16 cellular contexts compared by ENCODE assay signal in the genomic region with DNA sequence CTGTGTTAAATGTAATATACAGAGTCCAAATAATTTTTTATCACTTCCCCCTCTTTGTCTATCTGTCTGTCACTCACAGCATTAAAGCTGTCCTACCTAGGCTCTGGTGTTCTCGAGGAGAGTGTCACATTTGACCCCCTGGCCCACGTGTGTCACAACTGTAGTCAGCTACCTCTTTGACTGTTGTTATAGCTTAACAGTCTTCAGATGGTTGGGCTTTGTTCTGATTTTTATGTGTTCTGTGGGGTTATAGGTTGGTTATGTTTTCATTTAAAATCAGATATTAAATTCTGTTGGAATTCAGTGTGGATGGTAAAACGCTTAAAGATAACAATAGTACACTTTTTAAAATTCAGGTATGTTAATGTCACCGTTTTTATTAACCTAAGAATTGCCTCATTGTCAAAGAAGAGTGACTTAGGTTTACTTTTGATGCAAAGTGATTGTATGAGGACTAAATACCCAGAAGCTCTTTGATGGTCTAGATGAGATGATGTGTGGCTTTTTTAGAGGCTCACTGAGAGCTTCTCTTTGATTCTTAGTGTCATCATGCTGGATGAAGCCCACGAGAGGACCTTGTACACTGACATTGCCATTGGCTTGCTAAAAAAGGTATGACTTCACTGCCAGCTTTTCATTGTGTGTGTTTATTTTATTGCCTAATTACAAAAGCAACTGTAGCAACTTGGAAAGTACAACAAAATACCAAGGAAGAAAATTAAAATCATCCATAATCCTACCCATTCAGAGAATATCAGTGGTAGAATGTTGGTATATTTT. TPM values are rescaled to one million over a fixed set of nuclear protein-coding genes. Genes with fewer than 3 reads are reported as not detected.
DNase-seq lines count a peak whose midpoint lies in the region; ATAC-seq, FAIRE-seq and TF ChIP-seq lines count a peak whose summit lies in the region.
"Had no signal": no experiment of that assay in that cellular context is flagged by ENCODE, and none has a peak within 500 bp of the region (broad histone marks: within the 10 kb centered on the region; RNA-seq: fewer than 3 reads in every experiment).

No MANE protein-coding gene starts in this region.

- DNase-seq in activated naive CD4-positive, alpha-beta T cell treated with anti-CD3 and anti-CD28 coated beads, Interleukin-2, amount 50 U/mL, for 72 hours (ENCODE audit: low spot score in 2 of 2), result no peak
- DNase-seq in HTR-8/SVneo (ENCODE audit: insufficient read length, low spot score) (no peak), H1 (ENCODE audit: low read depth in 1 of 2, low spot score in 2 of 2) (no peak), head of caudate nucleus (no peak)
- DNase-seq: 8988T, AML-193, DMS53, GF-D8, GM23248, Karpas-422 had no signal

- H3K79me1 ChIP-seq in H1 (ENCODE audit: low read depth, low read length), result no peaks in the 10 kb centered on the region

- no peak overlapping the region for H3K56ac ChIP-seq in H1 (replicated peaks; ENCODE audit: insufficient read length, low read depth, low read length)

- no peaks in the 10 kb centered on the region for H3K79me2 ChIP-seq in H1 (ENCODE audit: control insufficient read depth in 1 of 2, insufficient read depth in 2 of 2, low read length in 2 of 2)

- no peak overlapping the region for H3K18ac ChIP-seq in H1 (ENCODE audit: extremely low read depth, low read length)

- H3K4ac ChIP-seq in H1 (replicated peaks; ENCODE audit: insufficient read length, low read depth, low read length), result no peak overlapping the region

- H2BK20ac ChIP-seq in H1 (ENCODE audit: low read length), result no peak overlapping the region

- ATAC-seq in activated naive CD4-positive, alpha-beta T cell treated with anti-CD3 and anti-CD28 coated beads, Interleukin-2, amount 50 U/mL, for 72 hours, result no peak
- ATAC-seq in GM21529 (IDR thresholded peaks at IDR 0.05; ENCODE audit: unreplicated experiment) (no peak), GM19395 (IDR thresholded peaks at IDR 0.05; ENCODE audit: unreplicated experiment) (no peak)

- no peak for TF ChIP-seq POLR2A in H1 (IDR thresholded peaks at IDR 0.05; ENCODE audit: control extremely low read depth in 1 of 2, low read depth in 2 of 2, low read length in 2 of 2)

- H2BK5ac ChIP-seq in H1 (ENCODE audit: low read depth, low read length), result no peak overlapping the region

- no peak overlapping the region for H2BK15ac ChIP-seq in H1 (ENCODE audit: low read length)

- no peak overlapping the region for H4K5ac ChIP-seq in H1 (ENCODE audit: insufficient read length, low read depth, low read length)

- TF ChIP-seq CTCF in H1 (IDR thresholded peaks at IDR 0.05; ENCODE audit: control extremely low read depth in 1 of 3, insufficient read depth in 1 of 3, low read depth in 1 of 3, low read length in 3 of 3), result no peak

- no peak overlapping the region for H4K8ac ChIP-seq in H1 (ENCODE audit: extremely low read depth, insufficient read depth, low read length)

- H3K9me3 Mint-ChIP-seq in activated naive CD4-positive, alpha-beta T cell treated with anti-CD3 and anti-CD28 coated beads, Interleukin-2, amount 50 U/mL, for 24 hours, result no peaks in the 10 kb centered on the region
- H3K9me3 Mint-ChIP-seq in activated naive CD4-positive, alpha-beta T cell treated with anti-CD3 and anti-CD28 coated beads, Interleukin-2, amount 50 U/mL, for 72 hours, result no peaks in the 10 kb centered on the region

- no peak overlapping the region for H3K4me3 ChIP-seq in H1 (ENCODE audit: extremely low read depth in 1 of 4, insufficient read depth in 2 of 4, low read depth in 3 of 4, low read length in 4 of 4)
- H3K4me3 ChIP-seq: BLaER1, GM23248, HAP-1 had no signal

- H3K4me1 ChIP-seq in H1 (replicated peaks in 1 of 4; ENCODE audit: control insufficient read depth in 3 of 4, insufficient read depth in 4 of 4, low read length in 3 of 4), result peaks cover 0 to 3% (median 0%) of the 10 kb centered on the region in 4 experiments; a peak in 1 of 7 replicates

- CTCF ChIA-PET in H1 (lab: Charles Lee; ENCODE audit: partially characterized antibody), result interaction anchor here (0.6 to 1.3 kb wide), 4 partner anchors 9 to 55 kb away, joined by 3 to 5 read pairs (median 4); no protein-coding TSS in a partner anchor

- WGBS in H1 (ENCODE audit: extremely low coverage in 1 of 2, insufficient coverage in 1 of 2, insufficient read length in 1 of 2, insufficient replicate concordance in 2 of 2, low coverage in 1 of 2, low lambda C conversion rate in 2 of 2, missing lambda C conversion rate in 1 of 2), 2 experiments, result 83% methylated on average over 5 of the region's 5 CpGs; no CpG with 5 or more reads in 1 of the 2 experiments

- H2AK5ac ChIP-seq in H1 (ENCODE audit: low read depth, low read length), result no peak overlapping the region

- H3K14ac ChIP-seq in H1 (ENCODE audit: insufficient read length), result no peak overlapping the region

- FAIRE-seq in HTR-8/SVneo (lab: Jason Lieb, UNC) (peak; percentile 70), H1 (lab: Jason Lieb, UNC) (peak; percentile 48)
- FAIRE-seq: GM19239 had no signal

- no peak overlapping the region for H3K9ac ChIP-seq in H1 (replicated peaks in 1 of 4; ENCODE audit: extremely low read depth in 1 of 4, low read depth in 3 of 4, low read length in 3 of 4)
- H3K9ac ChIP-seq: BLaER1, GM23248 had no signal

- peaks cover 9% of the 10 kb centered on the region for H3K4me1 Mint-ChIP-seq in activated naive CD4-positive, alpha-beta T cell treated with anti-CD3 and anti-CD28 coated beads, Interleukin-2, amount 50 U/mL, for 24 hours

- no peaks in the 10 kb centered on the region for H3K23me2 ChIP-seq in H1 (ENCODE audit: low read depth, low read length)

- peaks cover 16% of the 10 kb centered on the region for H3K36me3 Mint-ChIP-seq in activated naive CD4-positive, alpha-beta T cell treated with anti-CD3 and anti-CD28 coated beads, Interleukin-2, amount 50 U/mL, for 24 hours
- H3K36me3 Mint-ChIP-seq in activated naive CD4-positive, alpha-beta T cell treated with anti-CD3 and anti-CD28 coated beads, Interleukin-2, amount 50 U/mL, for 72 hours, result peaks cover 0 to 4% of the 10 kb centered on the region in 2 donors

- H4K91ac ChIP-seq in H1 (replicated peaks; ENCODE audit: insufficient read length, low read length), result no peak overlapping the region

- H3K9me3 ChIP-seq in H1 (ENCODE audit: insufficient read depth in 2 of 2, low read depth in 1 of 2, low read length in 1 of 2), result no peaks in the 10 kb centered on the region
- H3K9me3 ChIP-seq: BLaER1, HAP-1 had no signal

- no peak overlapping the region for H3K27ac ChIP-seq in H1 (ENCODE audit: low read depth, low read length)
- H3K27ac ChIP-seq: BLaER1, GM23248 had no signal

- no peak overlapping the region for H2BK12ac ChIP-seq in H1 (ENCODE audit: low read depth, low read length)

- POLR2A ChIA-PET in H1 (lab: Charles Lee; ENCODE audit: partially characterized antibody), result interaction anchor here (0.7 to 1.6 kb wide), 4 partner anchors 12 to 49 kb away, joined by 3 to 4 read pairs (median 4); partner anchors contain the start of gene DHX35

- no peaks in the 10 kb centered on the region for H4K20me1 ChIP-seq in H1 (replicated peaks in 1 of 2; ENCODE audit: control insufficient read depth in 1 of 2, insufficient read depth in 2 of 2, low read length in 2 of 2)
- H4K20me1 ChIP-seq: BLaER1 had no signal

- no peaks in the 10 kb centered on the region for H3K27me3 Mint-ChIP-seq in activated naive CD4-positive, alpha-beta T cell treated with anti-CD3 and anti-CD28 coated beads, Interleukin-2, amount 50 U/mL, for 24 hours

- H2AFZ ChIP-seq in H1 (ENCODE audit: low read length), result no peak overlapping the region
- H2AFZ ChIP-seq: GM23248 had no signal

- H3K23ac ChIP-seq in H1 (ENCODE audit: insufficient read length), result no peak overlapping the region

- H2BK120ac ChIP-seq in H1 (replicated peaks; ENCODE audit: low read depth, low read length), result no peak overlapping the region

- intact Hi-C loops in head of caudate nucleus (cut with DNase I), result no loop called here

- TF ChIP-seq EP300 in H1 (IDR thresholded peaks at IDR 0.05; ENCODE audit: borderline replicate concordance in 1 of 2, low read depth in 2 of 2, low read length in 2 of 2), result no peak

- no peak overlapping the region for H3K4me3 Mint-ChIP-seq in activated naive CD4-positive, alpha-beta T cell treated with anti-CD3 and anti-CD28 coated beads, Interleukin-2, amount 50 U/mL, for 24 hours

- H3K27me3 ChIP-seq in H1 (replicated peaks in 1 of 4; ENCODE audit: control insufficient read depth in 3 of 4, extremely low read depth in 1 of 4, insufficient read depth in 3 of 4, low read length in 3 of 4), result no peaks in the 10 kb centered on the region
- H3K27me3 ChIP-seq: BLaER1 had no signal

- H3K4me2 ChIP-seq in H1 (ENCODE audit: insufficient read depth in 1 of 2, low read depth in 2 of 2, low read length in 2 of 2), result no peak overlapping the region
- H3K4me2 ChIP-seq: BLaER1 had no signal

- H3K36me3 ChIP-seq in H1 (ENCODE audit: control insufficient read depth in 2 of 4, insufficient read depth in 4 of 4, low read length in 3 of 4), result peaks cover 0 to 34% (median 13%) of the 10 kb centered on the region in 4 experiments; a peak in 4 of 8 replicates

- H3K27ac Mint-ChIP-seq in activated naive CD4-positive, alpha-beta T cell treated with anti-CD3 and anti-CD28 coated beads, Interleukin-2, amount 50 U/mL, for 24 hours, result peak overlapping the region; percentile 83
- no peak overlapping the region for H3K27ac Mint-ChIP-seq in activated naive CD4-positive, alpha-beta T cell treated with anti-CD3 and anti-CD28 coated beads, Interleukin-2, amount 50 U/mL, for 72 hours

- TF ChIP-seq RAD21 in H1 (IDR thresholded peaks at IDR 0.05 in 1 of 2, conservative IDR thresholded peaks at IDR 0.05 in 1 of 2; ENCODE audit: low read depth in 2 of 2, low read length in 2 of 2), result no peak

TF ChIP-seq in H1, 55 proteins besides CTCF, POLR2A, EP300 and RAD21 (continues in another document):
- TF ChIP-seq SP2 (IDR thresholded peaks at IDR 0.05; ENCODE audit: low read length) (no peak), PHF8 (conservative IDR thresholded peaks at IDR 0.05; ENCODE audit: low read depth, low read length) (no peak), ASH2L (IDR thresholded peaks at IDR 0.05; ENCODE audit: low read length) (no peak)

RNA-seq across cellular contexts. Expression of gene DHX35, which starts 29.9 kb away (rescaled TPM):
- total RNA-seq in activated naive CD4-positive, alpha-beta T cell treated with anti-CD3 and anti-CD28 coated beads, Interleukin-2, amount 50 U/mL, for 72 hours, result 10 to 100 TPM; 11.6 to 12.1 TPM
- total RNA-seq in H1 (2021; fragmentation: NEBNext Ultra II Directional; extraction: Animal tissue kit (Norgen Biotek cat#: 25700)), result 20.1 and 21.9 TPM in 2 replicates
- polyA plus RNA-seq in H1 (2011; rRNA removed), result 21.6 and 27.7 TPM in 2 replicates
- polyA plus RNA-seq in H1 (2011; cell fraction: cytosol; rRNA removed), result 27.6 TPM
- 37.3 TPM for polyA plus RNA-seq in H1 (2011; cell fraction: nucleus; rRNA removed)
- 18.5 to 21.2 TPM (median 19.9 TPM) in 4 replicates for polyA plus RNA-seq in H1 (2012, experiment 1 of 2)
- polyA plus RNA-seq in H1 (2012, experiment 2 of 2), result 4.8 TPM
- 11.0 TPM for polyA plus RNA-seq in H1 (2013, experiment 1 of 2)
- polyA plus RNA-seq in H1 (2013, experiment 2 of 2), result 9.9 TPM
- 31.9 and 39.7 TPM in 2 replicates for polyA minus RNA-seq in H1 (2011; rRNA and poly(A)+ RNA removed)
- 15.6 TPM for polyA minus RNA-seq in H1 (2011; cell fraction: cytosol; rRNA and poly(A)+ RNA removed)
- polyA minus RNA-seq in H1 (2011; cell fraction: nucleus; rRNA and poly(A)+ RNA removed), result 29.7 TPM
